Comparison of ENCODE assay signal across 38 cellular contexts in genomic region chr20:44418069-44418905, GRCh38.
"Had no signal": no experiment of that assay in that cellular context is flagged by ENCODE, and none has a peak within 500 bp of the region (broad histone marks: within the 10 kb centered on the region; RNA-seq: fewer than 3 reads in every experiment).

No MANE protein-coding gene starts in this region.

- H3K27ac Mint-ChIP-seq: activated naive CD4-positive, alpha-beta T cell treated with anti-CD3 and anti-CD28 coated beads for 36 hours; activated naive CD8-positive, alpha-beta T cell treated with anti-CD3 and anti-CD28 coated beads for 36 hours; activated T-helper 1 cell treated with anti-CD3 and anti-CD28 coated beads, Interleukin-12 subunit alpha, Interleukin-12 subunit beta, Interleukin-2, Interleukin-4 antibody, amounts not matched to agents 30 ng/mL and 10 ng/mL and 1 ng/mL, durations not matched to agents 14 hours and 24 hours and 36 hours; brain; effector memory CD8-positive, alpha-beta T cell; immature natural killer cell; nephron; stimulated activated memory B cell treated with anti-CD40 and anti-IgM and Interleukin-4, amounts not matched to agents 10 μg/mL and 1 μg/mL and 100 μg/mL, for 72 hours; T-cell had no signal

- H3K4me3 ChIP-seq: adrenal gland, ascending aorta, cardiac muscle cell, colonic mucosa, gastroesophageal sphincter, left lung, lung, pancreas, prostate gland, sigmoid colon, smooth muscle cell, stomach, tibial artery, upper lobe of right lung had no signal

- H3K27me3 Mint-ChIP-seq: activated naive CD8-positive, alpha-beta T cell treated with anti-CD3 and anti-CD28 coated beads for 36 hours had no signal

- H3K36me3 Mint-ChIP-seq: activated naive CD8-positive, alpha-beta T cell treated with anti-CD3 and anti-CD28 coated beads for 36 hours; brain; immature natural killer cell; stimulated activated memory B cell treated with anti-CD40 and anti-IgM and Interleukin-4, amounts not matched to agents 10 μg/mL and 1 μg/mL and 100 μg/mL, for 72 hours; T-cell had no signal

- DNase-seq: activated CD4-positive, alpha-beta T cell treated with anti-CD3 and anti-CD28 coated beads for 4 hours; activated CD4-positive, alpha-beta T cell treated with anti-CD3 and anti-CD28 coated beads, Interleukin-2, amount 50 U/mL, for 4 hours; activated CD8-positive, alpha-beta memory T cell treated with anti-CD3 and anti-CD28 coated beads, Interleukin-2, amount 50 U/mL, for 4 hours; activated effector memory CD4-positive, alpha-beta T cell treated with anti-CD3 and anti-CD28 coated beads, Interleukin-2, amount 50 U/mL, for 16 hours; activated naive CD4-positive, alpha-beta T cell treated with anti-CD3 and anti-CD28 coated beads for 36 hours; activated naive CD8-positive, alpha-beta T cell treated with anti-CD3 and anti-CD28 coated beads for 36 hours; activated T-cell treated with anti-CD3 and anti-CD28 coated beads, Interleukin-2, amount 50 U/mL, for 1 hour; cerebellar nuclear complex; colonic mucosa; effector memory CD8-positive, alpha-beta T cell; head of caudate nucleus; hypothalamus; immature natural killer cell; kidney glomerular epithelial cell; left lung; mesendoderm; retina; sigmoid colon; stimulated activated CD4-positive, alpha-beta T cell treated with anti-CD3 and anti-CD28 coated beads, Interleukin-1b, Interleukin-23, amount 100 ng/mL, for 48 hours; stimulated activated CD4-positive, alpha-beta T cell treated with anti-CD3 and anti-CD28 coated beads, Interleukin-4, amount 100 ng/mL, for 4 hours; stimulated activated CD8-positive, alpha-beta memory T cell treated with anti-CD3 and anti-CD28 coated beads, Interleukin-4, amount 100 ng/mL, for 48 hours; stomach; T-cell; tibial artery; upper lobe of right lung had no signal

- FAIRE-seq: pancreas had no signal

- H3K9me3 Mint-ChIP-seq: activated naive CD4-positive, alpha-beta T cell treated with anti-CD3 and anti-CD28 coated beads for 36 hours; activated naive CD8-positive, alpha-beta T cell treated with anti-CD3 and anti-CD28 coated beads for 36 hours; activated T-helper 1 cell treated with anti-CD3 and anti-CD28 coated beads, Interleukin-12 subunit alpha, Interleukin-12 subunit beta, Interleukin-2, Interleukin-4 antibody, amounts not matched to agents 30 ng/mL and 10 ng/mL and 1 ng/mL, durations not matched to agents 14 hours and 24 hours and 36 hours; brain; effector memory CD8-positive, alpha-beta T cell; immature natural killer cell; nephron; stimulated activated memory B cell treated with anti-CD40 and anti-IgM and Interleukin-4, amounts not matched to agents 10 μg/mL and 1 μg/mL and 100 μg/mL, for 72 hours; T-cell had no signal

- H3K4me1 ChIP-seq: adrenal gland, ascending aorta, colonic mucosa, gastroesophageal sphincter, left lung, pancreas, prostate gland, sigmoid colon, stomach, tibial artery, upper lobe of right lung had no signal

- ATAC-seq: effector memory CD8-positive, alpha-beta T cell; gastroesophageal sphincter; left lung; stimulated activated memory B cell treated with anti-CD40 and anti-IgM and Interleukin-4, amounts not matched to agents 10 μg/mL and 1 μg/mL and 100 μg/mL, for 72 hours; T-cell; upper lobe of right lung had no signal

- H3K27ac ChIP-seq: ascending aorta, cardiac muscle cell, colonic mucosa, gastroesophageal sphincter, left lung, neutrophil, pancreas, prostate gland, sigmoid colon, stomach, tibial artery, upper lobe of right lung had no signal

- H3K4me1 Mint-ChIP-seq: activated naive CD8-positive, alpha-beta T cell treated with anti-CD3 and anti-CD28 coated beads for 36 hours; brain; immature natural killer cell; stimulated activated memory B cell treated with anti-CD40 and anti-IgM and Interleukin-4, amounts not matched to agents 10 μg/mL and 1 μg/mL and 100 μg/mL, for 72 hours; T-cell had no signal

- H3K9me3 ChIP-seq: adrenal gland, ascending aorta, colonic mucosa, gastroesophageal sphincter, left lung, neutrophil, pancreas, prostate gland, sigmoid colon, stomach, tibial artery, upper lobe of right lung had no signal

- H3K4me3 Mint-ChIP-seq: activated naive CD4-positive, alpha-beta T cell treated with anti-CD3 and anti-CD28 coated beads for 36 hours; activated naive CD8-positive, alpha-beta T cell treated with anti-CD3 and anti-CD28 coated beads for 36 hours; activated T-helper 1 cell treated with anti-CD3 and anti-CD28 coated beads, Interleukin-12 subunit alpha, Interleukin-12 subunit beta, Interleukin-2, Interleukin-4 antibody, amounts not matched to agents 30 ng/mL and 10 ng/mL and 1 ng/mL, durations not matched to agents 14 hours and 24 hours and 36 hours; brain; effector memory CD8-positive, alpha-beta T cell; immature natural killer cell; nephron; stimulated activated memory B cell treated with anti-CD40 and anti-IgM and Interleukin-4, amounts not matched to agents 10 μg/mL and 1 μg/mL and 100 μg/mL, for 72 hours; T-cell had no signal

- H3K4me2 ChIP-seq: smooth muscle cell had no signal

- H3K27me3 ChIP-seq: adrenal gland, ascending aorta, cardiac muscle cell, colonic mucosa, pancreas, upper lobe of right lung had no signal

- H3K36me3 ChIP-seq: adrenal gland, ascending aorta, cardiac muscle cell, colonic mucosa, gastroesophageal sphincter, left lung, neutrophil, prostate gland, sigmoid colon, tibial artery, upper lobe of right lung had no signal
